ENCODE assay signal across 1 cellular context in the genomic region with DNA sequence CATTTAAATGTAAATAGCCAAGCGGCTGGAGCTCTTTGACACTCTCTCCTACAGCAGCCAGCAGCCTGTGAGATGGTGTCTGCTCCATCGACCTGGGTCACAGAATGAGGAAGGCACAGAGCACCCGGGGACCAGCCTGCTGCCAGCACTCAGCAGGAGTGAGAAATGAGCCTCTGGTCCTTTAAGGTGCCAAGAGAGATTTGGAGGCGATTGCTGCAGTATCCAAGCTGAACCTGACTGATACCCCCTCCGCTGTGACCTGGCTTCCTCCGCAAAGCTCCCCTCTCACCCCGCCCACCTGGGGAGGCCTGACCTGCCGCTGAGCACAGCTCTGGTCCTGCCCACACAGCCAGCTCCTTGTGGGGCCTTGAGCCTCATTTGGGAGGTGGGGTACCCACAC.
TF ChIP-seq lines count a peak whose summit lies in the region.

No MANE protein-coding gene starts in this region.

TF ChIP-seq in HepG2, 621 proteins besides CTCF, POLR2A, EP300 and RAD21:
- TF ChIP-seq SYNCRIP (IDR thresholded peaks at IDR 0.05; ENCODE audit: insufficient read depth, low read depth, low read length): no peak
- TF ChIP-seq ZNF367 (CRISPR knock-in tag; IDR thresholded peaks at IDR 0.05; ENCODE audit: borderline replicate concordance): no peak
- TF ChIP-seq GATAD2A (CRISPR knock-in tag; IDR thresholded peaks at IDR 0.05): no peak
- TF ChIP-seq, protein P1, sequence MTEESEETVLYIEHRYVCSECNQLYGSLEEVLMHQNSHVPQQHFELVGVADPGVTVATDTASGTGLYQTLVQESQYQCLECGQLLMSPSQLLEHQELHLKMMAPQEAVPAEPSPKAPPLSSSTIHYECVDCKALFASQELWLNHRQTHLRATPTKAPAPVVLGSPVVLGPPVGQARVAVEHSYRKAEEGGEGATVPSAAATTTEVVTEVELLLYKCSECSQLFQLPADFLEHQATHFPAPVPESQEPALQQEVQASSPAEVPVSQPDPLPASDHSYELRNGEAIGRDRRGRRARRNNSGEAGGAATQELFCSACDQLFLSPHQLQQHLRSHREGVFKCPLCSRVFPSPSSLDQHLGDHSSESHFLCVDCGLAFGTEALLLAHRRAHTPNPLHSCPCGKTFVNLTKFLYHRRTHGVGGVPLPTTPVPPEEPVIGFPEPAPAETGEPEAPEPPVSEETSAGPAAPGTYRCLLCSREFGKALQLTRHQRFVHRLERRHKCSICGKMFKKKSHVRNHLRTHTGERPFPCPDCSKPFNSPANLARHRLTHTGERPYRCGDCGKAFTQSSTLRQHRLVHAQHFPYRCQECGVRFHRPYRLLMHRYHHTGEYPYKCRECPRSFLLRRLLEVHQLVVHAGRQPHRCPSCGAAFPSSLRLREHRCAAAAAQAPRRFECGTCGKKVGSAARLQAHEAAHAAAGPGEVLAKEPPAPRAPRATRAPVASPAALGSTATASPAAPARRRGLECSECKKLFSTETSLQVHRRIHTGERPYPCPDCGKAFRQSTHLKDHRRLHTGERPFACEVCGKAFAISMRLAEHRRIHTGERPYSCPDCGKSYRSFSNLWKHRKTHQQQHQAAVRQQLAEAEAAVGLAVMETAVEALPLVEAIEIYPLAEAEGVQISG (CRISPR knock-in tag; IDR thresholded peaks at IDR 0.05): no peak
- TF ChIP-seq ATF1 (CRISPR knock-in tag; IDR thresholded peaks at IDR 0.05): no peak
TF ChIP-seq in HepG2: peak in this region for 0.
